Comparison of ENCODE assay signal across 8 cellular contexts in genomic region chr2:63049291-63050185, GRCh38. TPM values are rescaled to one million over a fixed set of nuclear protein-coding genes. Genes with fewer than 3 reads are reported as not detected.
A peak's percentile ranks its signal among the peaks of the same experiment; 100 is the strongest.
DNase-seq lines count a peak whose midpoint lies in the region; ATAC-seq, FAIRE-seq and TF ChIP-seq lines count a peak whose summit lies in the region.

No MANE protein-coding gene starts in this region.

- H2AFZ ChIP-seq in DND-41 (ENCODE audit: low read depth, low read length) (peak overlapping the region; percentile 93), astrocyte (ENCODE audit: low read depth, low read length) (no peak overlapping the region)

- H3K4me1 Mint-ChIP-seq in astrocyte (ENCODE audit: low read depth, unreplicated experiment): peaks cover 9% of the 10 kb centered on the region

- ATAC-seq in DND-41 (ENCODE audit: insufficient read depth, low read depth): no peak
- no peak for ATAC-seq in GM19467 (IDR thresholded peaks at IDR 0.05; ENCODE audit: unreplicated experiment)
- no peak for ATAC-seq in HG02852 (IDR thresholded peaks at IDR 0.05; ENCODE audit: unreplicated experiment)

- H3K79me2 ChIP-seq in DND-41 (ENCODE audit: insufficient read depth, low read length) (peaks cover 22% of the 10 kb centered on the region), astrocyte (ENCODE audit: insufficient read depth, low read length) (peaks cover 46% of the 10 kb centered on the region)

- intact Hi-C loops in lower leg skin (cut with DNase I; ENCODE audit: low total_unique reads): loop anchor here (10.0 kb wide), 1 partner anchor 1935 kb away; no protein-coding TSS in a partner anchor

- peak overlapping the region; percentile 50 for H3K27ac Mint-ChIP-seq in astrocyte (ENCODE audit: unreplicated experiment)

- TF ChIP-seq RAD21 in Ishikawa (IDR thresholded peaks at IDR 0.05; ENCODE audit: low read depth): no peak

- peak overlapping the region; percentile 78 for H3K4me3 Mint-ChIP-seq in astrocyte (ENCODE audit: unreplicated experiment)

- H3K4me3 ChIP-seq in DND-41 (ENCODE audit: low read depth in 1 of 2, low read length in 2 of 2) (peak overlapping the region; percentile 77 to 81), astrocyte (ENCODE audit: insufficient read depth, low read depth, low read length) (peak overlapping the region; percentile 54), lower leg skin (ENCODE audit: low read depth, poor library complexity, severe bottlenecking) (peak overlapping the region; percentile 26)

- DNase-seq in DND-41 (peak; percentile 25), astrocyte (ENCODE audit: low read depth) (peak; percentile 11), lower leg skin (ENCODE audit: low spot score in 2 of 2) (no peak), substantia nigra (lab: John Stamatoyannopoulos, UW) (no peak), NCI-H128 (lab: John Stamatoyannopoulos, UW; ENCODE audit: unreplicated experiment) (no peak)

- TF ChIP-seq CTCF in DND-41 (IDR thresholded peaks at IDR 0.05; ENCODE audit: borderline replicate concordance, extremely low read depth, low read length, poor library complexity, severe bottlenecking): no peak
- TF ChIP-seq CTCF in astrocyte (IDR thresholded peaks at IDR 0.05; ENCODE audit: insufficient read depth, low read depth, low read length): no peak
- TF ChIP-seq CTCF in lower leg skin (IDR thresholded peaks at IDR 0.05): no peak

- H3K9me3 ChIP-seq in DND-41 (ENCODE audit: insufficient read depth, low read length, severe bottlenecking) (no peaks in the 10 kb centered on the region), astrocyte (ENCODE audit: insufficient read depth, low read depth, low read length) (no peaks in the 10 kb centered on the region)

- TF ChIP-seq POLR2A in lower leg skin (IDR thresholded peaks at IDR 0.05): no peak

- WGBS in lower leg skin, 2 donors: 2 to 3% methylated on average over 45 to 46 of the region's 46 CpGs

- FAIRE-seq in astrocyte (lab: Jason Lieb, UNC): no peak

- H3K4me2 ChIP-seq in DND-41 (ENCODE audit: insufficient read depth, low read length) (peak overlapping the region; percentile 96), astrocyte (ENCODE audit: low read length) (peak overlapping the region; percentile 79)

- H3K9me3 Mint-ChIP-seq in astrocyte (ENCODE audit: unreplicated experiment): peaks cover 26% of the 10 kb centered on the region

- H3K36me3 ChIP-seq in DND-41 (ENCODE audit: insufficient read depth, low read length) (peaks cover 30% of the 10 kb centered on the region), astrocyte (ENCODE audit: insufficient read depth, low read length) (no peaks in the 10 kb centered on the region)

- no peaks in the 10 kb centered on the region for H4K20me1 ChIP-seq in DND-41 (ENCODE audit: insufficient read depth, low read length)
- H4K20me1 ChIP-seq in astrocyte (ENCODE audit: insufficient read depth, low read length): peaks cover 53% of the 10 kb centered on the region

- H3K27me3 Mint-ChIP-seq in astrocyte (ENCODE audit: low read depth, unreplicated experiment): peaks cover 82% of the 10 kb centered on the region

- H3K27ac ChIP-seq in DND-41 (ENCODE audit: low read length) (peak overlapping the region; percentile 86), astrocyte (ENCODE audit: low read depth, low read length) (peak overlapping the region; percentile 5), substantia nigra (ENCODE audit: low read depth, low read length, poor library complexity, severe bottlenecking) (no peak overlapping the region)

- H3K36me3 Mint-ChIP-seq in astrocyte (ENCODE audit: low read depth, unreplicated experiment): peaks cover 18% of the 10 kb centered on the region

- H3K9ac ChIP-seq in DND-41 (ENCODE audit: low read depth, low read length) (peak overlapping the region; percentile 79), astrocyte (ENCODE audit: low read length) (peak overlapping the region; percentile 55)

- TF ChIP-seq EP300 in Ishikawa (IDR thresholded peaks at IDR 0.05; ENCODE audit: borderline replicate concordance): no peak

- H3K27me3 ChIP-seq in DND-41 (ENCODE audit: insufficient read depth, low read length, poor library complexity): peaks cover 5% of the 10 kb centered on the region
- peaks cover 70% of the 10 kb centered on the region for H3K27me3 ChIP-seq in astrocyte (ENCODE audit: insufficient read depth, low read length)

- H3K4me1 ChIP-seq in DND-41 (ENCODE audit: insufficient read depth, low read length) (peaks cover 28% of the 10 kb centered on the region), astrocyte (ENCODE audit: insufficient read depth, low read length) (peaks cover 16% of the 10 kb centered on the region)

TF ChIP-seq in Ishikawa, 13 proteins besides CTCF, POLR2A, EP300 and RAD21:
- TF ChIP-seq TEAD4 (IDR thresholded peaks at IDR 0.05) (no peak), USF1 (IDR thresholded peaks at IDR 0.05) (no peak), ZBTB7A (IDR thresholded peaks at IDR 0.05; ENCODE audit: low read depth) (peak; percentile 47), EGR1 (IDR thresholded peaks at IDR 0.05) (no peak)

RNA-seq across cellular contexts. Expression of gene OTX1, which starts 1.1 kb away (rescaled TPM):
- 0.30 TPM in 1 of 2 replicates, not detected in the other for total RNA-seq in astrocyte
- total RNA-seq in lower leg skin: 1 to 10 TPM; 5.3 to 9.2 (median 8.0) TPM

Comparison
In these comparisons a context has a peak if more than half of its experiments do, and no peak if none do; other contexts are left out.
1. DNase-seq: peak in DND-41 (single experiment) and astrocyte (single experiment); none in lower leg skin (0 of 2), substantia nigra (0 of 49) and NCI-H128 (single experiment).
2. H3K4me3 ChIP-seq: peak in every context shown above with its lines; median percentile 79 in DND-41; 54 in astrocyte; 26 in lower leg skin.